ENCODE assay signal across 11 cellular contexts in the genomic region with DNA sequence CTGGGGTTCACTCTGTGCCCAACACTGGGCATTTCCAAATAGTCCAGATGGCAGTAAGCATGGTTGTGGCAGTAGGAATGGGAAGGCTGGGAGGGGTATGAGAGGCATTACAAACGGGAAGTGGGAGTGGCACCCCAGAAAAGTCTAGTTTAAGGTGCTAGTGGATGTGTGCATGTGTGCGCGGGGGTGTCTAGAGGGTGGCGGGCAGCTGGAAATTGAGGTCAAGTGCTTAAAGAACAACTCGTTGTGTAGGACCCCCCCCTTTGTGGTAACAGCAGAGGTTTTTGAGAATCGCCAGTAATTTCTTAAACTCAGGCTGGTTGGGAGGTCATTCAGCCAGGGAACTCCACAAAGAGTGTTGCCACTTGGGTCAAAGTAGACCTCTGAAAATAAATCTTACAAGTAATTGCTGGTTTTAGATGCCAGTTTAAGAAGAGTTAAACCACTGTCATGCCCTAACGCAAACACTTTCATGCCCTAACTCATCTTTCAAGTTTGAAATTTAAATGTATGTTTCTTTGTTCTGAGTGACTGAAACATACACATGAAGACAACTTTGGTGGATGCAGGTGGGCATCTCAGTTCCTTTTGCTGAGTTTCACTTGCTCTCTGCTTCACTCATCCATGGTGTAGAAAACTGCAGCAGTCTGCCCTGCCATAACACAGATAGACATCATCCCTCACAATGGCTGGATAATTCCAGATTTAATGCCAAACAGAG.
DNase-seq lines count a peak whose midpoint lies in the region; ATAC-seq lines count a peak whose summit lies in the region.
"Had no signal": no experiment of that assay in that cellular context is flagged by ENCODE, and none has a peak within 500 bp of the region (broad histone marks: within the 10 kb centered on the region; RNA-seq: fewer than 3 reads in every experiment).

No MANE protein-coding gene starts in this region.

- H3K9me3 Mint-ChIP-seq in naive thymus-derived CD4-positive, alpha-beta T cell = peaks cover 0 to 3% (median 0%) of the 10 kb centered on the region in 11 donors
- H3K9me3 Mint-ChIP-seq: activated T-cell treated with anti-CD3 and anti-CD28 coated beads, Interleukin-2, amount 50 U/mL, for 72 hours; T-helper 1 cell treated with Interleukin-12 subunit alpha and Interleukin-12 subunit beta and Interleukin-4 antibody, amounts not matched to agents 30 μg/mL and 1 μg/mL, for 36 hours had no signal

- ATAC-seq in GM18907 (IDR thresholded peaks at IDR 0.05; ENCODE audit: unreplicated experiment) = peak; percentile 84
- ATAC-seq in GM21825 (IDR thresholded peaks at IDR 0.05; ENCODE audit: unreplicated experiment) = peak; percentile 80
- peak; percentile 75 for ATAC-seq in HG03439 (IDR thresholded peaks at IDR 0.05; ENCODE audit: unreplicated experiment)
- peak; percentile 50 for ATAC-seq in naive thymus-derived CD4-positive, alpha-beta T cell
- ATAC-seq: activated T-cell treated with anti-CD3 and anti-CD28 coated beads, Interleukin-2, amount 50 U/mL, for 72 hours had no signal

- no peak overlapping the region for H3K4me3 ChIP-seq in naive thymus-derived CD4-positive, alpha-beta T cell (ENCODE audit: low read length)

- H3K27ac Mint-ChIP-seq in naive thymus-derived CD4-positive, alpha-beta T cell = peak overlapping the region in 5 of 9 donors; percentile 15 to 67 (median 33)
- H3K27ac Mint-ChIP-seq: activated T-cell treated with anti-CD3 and anti-CD28 coated beads, Interleukin-2, amount 50 U/mL, for 72 hours; T-helper 1 cell treated with Interleukin-12 subunit alpha and Interleukin-12 subunit beta and Interleukin-4 antibody, amounts not matched to agents 30 μg/mL and 1 μg/mL, for 36 hours had no signal

- H3K27ac ChIP-seq in naive thymus-derived CD4-positive, alpha-beta T cell (ENCODE audit: low read depth, low read length) = no peak overlapping the region

- DNase-seq in naive thymus-derived CD4-positive, alpha-beta T cell = no peak
- no peak for DNase-seq in UCSD-AML1 (lab: John Stamatoyannopoulos, UW; ENCODE audit: unreplicated experiment)
- no peak for DNase-seq in stimulated activated CD4-positive, alpha-beta T cell treated with anti-CD3 and anti-CD28 coated beads, Interleukin-2, amount 100 ng/mL, for 24 hours
- DNase-seq in activated CD4-positive, alpha-beta T cell treated with anti-CD3 and anti-CD28 coated beads for 4 hours = no peak
- no peak for DNase-seq in dedifferentiated amniotic fluid mesenchymal stem cell (ENCODE audit: extremely low spot score)
- DNase-seq: activated T-cell treated with anti-CD3 and anti-CD28 coated beads, Interleukin-2, amount 50 U/mL, for 72 hours; NCI-H526 had no signal

- H3K27me3 ChIP-seq in naive thymus-derived CD4-positive, alpha-beta T cell (ENCODE audit: control insufficient read depth in 2 of 2, insufficient read depth in 2 of 2, low read length in 2 of 2) = no peaks in the 10 kb centered on the region

- H3K27me3 Mint-ChIP-seq in naive thymus-derived CD4-positive, alpha-beta T cell = no peaks in the 10 kb centered on the region

- POLR2A ChIA-PET in naive thymus-derived CD4-positive, alpha-beta T cell (lab: Charles Lee) = no interaction called here

- no peaks in the 10 kb centered on the region for H3K9me3 ChIP-seq in naive thymus-derived CD4-positive, alpha-beta T cell (ENCODE audit: control insufficient read depth in 2 of 3, low read length in 3 of 3)

- CTCF ChIA-PET in naive thymus-derived CD4-positive, alpha-beta T cell (lab: Charles Lee) = no interaction called here

- peaks cover 10 to 44% (median 28%) of the 10 kb centered on the region in 7 donors for H3K4me1 Mint-ChIP-seq in naive thymus-derived CD4-positive, alpha-beta T cell

- intact Hi-C loops in naive thymus-derived CD4-positive, alpha-beta T cell (cut with micrococcal nuclease) = no loop called here

- peak overlapping the region in 7 of 10 donors; percentile 7 to 70 (median 27) for H3K4me3 Mint-ChIP-seq in naive thymus-derived CD4-positive, alpha-beta T cell
- H3K4me3 Mint-ChIP-seq: T-helper 1 cell treated with Interleukin-12 subunit alpha and Interleukin-12 subunit beta and Interleukin-4 antibody, amounts not matched to agents 30 μg/mL and 1 μg/mL, for 36 hours had no signal

- peaks cover 0 to 11% (median 0%) of the 10 kb centered on the region in 3 experiments for H3K36me3 ChIP-seq in naive thymus-derived CD4-positive, alpha-beta T cell (ENCODE audit: control insufficient read depth in 2 of 3, insufficient read depth in 3 of 3, low read length in 3 of 3)

- H3K4me1 ChIP-seq in naive thymus-derived CD4-positive, alpha-beta T cell (ENCODE audit: control insufficient read depth in 2 of 2, insufficient read depth in 2 of 2, low read length in 2 of 2) = peaks cover 0 to 4% of the 10 kb centered on the region in 2 donors

- H3K36me3 Mint-ChIP-seq in naive thymus-derived CD4-positive, alpha-beta T cell = peaks cover 1 to 58% (median 27%) of the 10 kb centered on the region in 5 donors
